ENCODE assay signal across 8 cellular contexts in genomic region chr5:138753794-138754698, GRCh38. TPM values are rescaled to one million over a fixed set of nuclear protein-coding genes. Genes with fewer than 3 reads are reported as not detected.
DNase-seq lines count a peak whose midpoint lies in the region; ATAC-seq and TF ChIP-seq lines count a peak whose summit lies in the region.

No MANE protein-coding gene starts in this region.

- no peaks in the 10 kb centered on the region for H3K9me3 ChIP-seq in Karpas-422 (ENCODE audit: low read length)
- H3K9me3 ChIP-seq in hepatocyte (ENCODE audit: low read depth) = peaks cover 9% of the 10 kb centered on the region
- H3K9me3 ChIP-seq in psoas muscle = no peaks in the 10 kb centered on the region

- peak overlapping the region; percentile 92 for H3K4me2 ChIP-seq in Karpas-422 (ENCODE audit: low read depth, low read length, poor library complexity, severe bottlenecking)
- peak overlapping the region; percentile 83 for H3K4me2 ChIP-seq in hepatocyte

- H3K36me3 ChIP-seq in Karpas-422 (ENCODE audit: insufficient read depth, low read length) (no peaks in the 10 kb centered on the region), hepatocyte (replicated peaks; ENCODE audit: insufficient read depth, low read depth) (peaks cover 7% of the 10 kb centered on the region), psoas muscle (ENCODE audit: insufficient read depth in 1 of 2, low read depth in 1 of 2) (peaks cover 0 to 12% of the 10 kb centered on the region in 2 donors)

- in situ Hi-C loops in ACHN (cut with HindIII; ENCODE audit: low pct_ligation_motif_present, low pct_unique_long_range_greater_than_20kb, low sequenced_read_pairs) = no loop called here

- H3K27ac ChIP-seq in Karpas-422 (ENCODE audit: low read length) = no peak overlapping the region
- H3K27ac ChIP-seq in hepatocyte = peak overlapping the region; percentile 99
- peak overlapping the region; percentile 98 for H3K27ac ChIP-seq in psoas muscle

- H3K79me2 ChIP-seq in Karpas-422 (ENCODE audit: low read length) (no peaks in the 10 kb centered on the region), hepatocyte (peaks cover 51% of the 10 kb centered on the region)

- no peak for TF ChIP-seq CTCF in hepatocyte (IDR thresholded peaks at IDR 0.05; ENCODE audit: poor library complexity)
- TF ChIP-seq CTCF in psoas muscle (IDR thresholded peaks at IDR 0.05) = no peak

- peak overlapping the region; percentile 79 for H3K4me3 ChIP-seq in Karpas-422 (ENCODE audit: low read length)
- peak overlapping the region; percentile 98 for H3K4me3 ChIP-seq in hepatocyte
- peak overlapping the region; percentile 96 for H3K4me3 ChIP-seq in psoas muscle

- H4K20me1 ChIP-seq in Karpas-422 (ENCODE audit: insufficient read depth, low read depth, low read length) (0 out of 2 replicates have a peak, but pooled peaks cover 4% of the 10 kb centered on the region), hepatocyte (ENCODE audit: insufficient read depth, poor library complexity, severe bottlenecking) (peaks cover 39% of the 10 kb centered on the region)

- peak; percentile 82 for DNase-seq in ACHN
- peak; percentile 34 for DNase-seq in GM19238 (ENCODE audit: insufficient read length, low spot score)
- no peak for DNase-seq in Karpas-422
- peak; percentile 93 for DNase-seq in astrocyte of the hippocampus (ENCODE audit: low read depth, low spot score)
- DNase-seq in hepatocyte (ENCODE audit: low spot score) = peak; percentile 92
- peak; percentile 91 to 95 for DNase-seq in psoas muscle
- no peak for DNase-seq in cortex of kidney (lab: John Stamatoyannopoulos, UW)

- ATAC-seq in SK-N-SH treated with all-trans-retinoic acid at 6 μM for 48 hours (peak; percentile 69), psoas muscle (peak; percentile 55 to 69 (median 60))

- peak overlapping the region; percentile 73 for H3K9ac ChIP-seq in Karpas-422 (ENCODE audit: low read length)

- WGBS in hepatocyte (ENCODE audit: low lambda C conversion rate, missing lambda C conversion rate) = 2% methylated on average over 42 of the region's 58 CpGs
- WGBS in psoas muscle, 3 donors = 1% methylated on average over 49 to 58 of the region's 58 CpGs

- peaks cover 15% of the 10 kb centered on the region for H3K4me1 ChIP-seq in Karpas-422 (ENCODE audit: low read length)
- peaks cover 6% of the 10 kb centered on the region for H3K4me1 ChIP-seq in hepatocyte (ENCODE audit: insufficient read depth)
- peaks cover 17% of the 10 kb centered on the region for H3K4me1 ChIP-seq in psoas muscle

- H2AFZ ChIP-seq in Karpas-422 (ENCODE audit: low read length) (peak overlapping the region; percentile 93), hepatocyte (peak overlapping the region; percentile 3)

- H3K27me3 ChIP-seq in Karpas-422 (ENCODE audit: low read length) (peaks cover 7% of the 10 kb centered on the region; the same call in 1 of the 2 replicates), hepatocyte (no peaks in the 10 kb centered on the region), psoas muscle (ENCODE audit: insufficient read depth in 3 of 3, low read length in 2 of 3) (no peaks in the 10 kb centered on the region)

- intact Hi-C loops in psoas muscle (cut with DNase I) = no loop called here

- H3K9me2 ChIP-seq in Karpas-422 (replicated peaks; ENCODE audit: insufficient read depth, low read length) (no peaks in the 10 kb centered on the region), hepatocyte (replicated peaks; ENCODE audit: insufficient read depth) (no peaks in the 10 kb centered on the region)

TF ChIP-seq in SK-N-SH treated with all-trans-retinoic acid at 6 μM for 48 hours, 23 proteins besides CTCF, POLR2A, EP300 and RAD21:
- no peak for TF ChIP-seq CSRNP3 (CRISPR knock-in tag; IDR thresholded peaks at IDR 0.05)
- TF ChIP-seq SNAI2 (CRISPR knock-in tag; IDR thresholded peaks at IDR 0.05) = no peak
- TF ChIP-seq TCF4 (CRISPR knock-in tag; IDR thresholded peaks at IDR 0.05; ENCODE audit: borderline replicate concordance) = no peak
- no peak for TF ChIP-seq OSR1 (CRISPR knock-in tag; IDR thresholded peaks at IDR 0.05)
- TF ChIP-seq ZNF8 (CRISPR knock-in tag; IDR thresholded peaks at IDR 0.05) = no peak
- no peak for TF ChIP-seq TOX (CRISPR knock-in tag; IDR thresholded peaks at IDR 0.05; ENCODE audit: borderline replicate concordance)
- TF ChIP-seq CSDC2 (CRISPR knock-in tag; IDR thresholded peaks at IDR 0.05) = no peak
- no peak for TF ChIP-seq ZNF565 (CRISPR knock-in tag; conservative IDR thresholded peaks at IDR 0.05; ENCODE audit: low read depth)
- TF ChIP-seq ZFP30 (CRISPR knock-in tag; IDR thresholded peaks at IDR 0.05) = no peak
- TF ChIP-seq ISL1 (CRISPR knock-in tag; IDR thresholded peaks at IDR 0.05) = no peak
- TF ChIP-seq ZFP3 (CRISPR knock-in tag; IDR thresholded peaks at IDR 0.05) = no peak
- TF ChIP-seq ESRRG (CRISPR knock-in tag; IDR thresholded peaks at IDR 0.05) = no peak
- no peak for TF ChIP-seq PATZ1 (CRISPR knock-in tag; IDR thresholded peaks at IDR 0.05; ENCODE audit: borderline replicate concordance)
- TF ChIP-seq PPARA (CRISPR knock-in tag; IDR thresholded peaks at IDR 0.05; ENCODE audit: borderline replicate concordance) = no peak
- TF ChIP-seq GLIS3 (CRISPR knock-in tag; IDR thresholded peaks at IDR 0.05) = no peak

RNA-seq across cellular contexts. Expression of gene CTNNA1, which starts 0.8 kb away (rescaled TPM):
- total RNA-seq in Karpas-422 (2014; rRNA removed; shearing (Covaris generic); ENCODE audit: low replicate concordance) = 13.2 and 14.7 TPM in 2 replicates
- total RNA-seq in hepatocyte = 335 and 349 TPM in 2 replicates
- polyA plus RNA-seq in hepatocyte = 134 and 152 TPM in 2 replicates
- 100 to 1,000 TPM in 3 of 4 donors, 10 to 100 TPM in 1; 99.3 to 162 (median 129) TPM for total RNA-seq in psoas muscle
- 10 to 100 TPM; 58.8 to 74.8 (median 59.7) TPM for polyA plus RNA-seq in psoas muscle

Comparison
In these comparisons a context has a peak if more than half of its experiments do, and no peak if none do; other contexts are left out.
1. DNase-seq: peak in ACHN (single experiment), GM19238 (single experiment), astrocyte of the hippocampus (single experiment), hepatocyte (single experiment) and psoas muscle (2 of 2); none in Karpas-422 (single experiment) and cortex of kidney (single experiment).
2. Peak in every context shown above with its lines, with median percentiles within 50 percentile points of each other: H3K4me3 ChIP-seq.